Comparison of ENCODE assay signal across 1 cellular context in the genomic region with DNA sequence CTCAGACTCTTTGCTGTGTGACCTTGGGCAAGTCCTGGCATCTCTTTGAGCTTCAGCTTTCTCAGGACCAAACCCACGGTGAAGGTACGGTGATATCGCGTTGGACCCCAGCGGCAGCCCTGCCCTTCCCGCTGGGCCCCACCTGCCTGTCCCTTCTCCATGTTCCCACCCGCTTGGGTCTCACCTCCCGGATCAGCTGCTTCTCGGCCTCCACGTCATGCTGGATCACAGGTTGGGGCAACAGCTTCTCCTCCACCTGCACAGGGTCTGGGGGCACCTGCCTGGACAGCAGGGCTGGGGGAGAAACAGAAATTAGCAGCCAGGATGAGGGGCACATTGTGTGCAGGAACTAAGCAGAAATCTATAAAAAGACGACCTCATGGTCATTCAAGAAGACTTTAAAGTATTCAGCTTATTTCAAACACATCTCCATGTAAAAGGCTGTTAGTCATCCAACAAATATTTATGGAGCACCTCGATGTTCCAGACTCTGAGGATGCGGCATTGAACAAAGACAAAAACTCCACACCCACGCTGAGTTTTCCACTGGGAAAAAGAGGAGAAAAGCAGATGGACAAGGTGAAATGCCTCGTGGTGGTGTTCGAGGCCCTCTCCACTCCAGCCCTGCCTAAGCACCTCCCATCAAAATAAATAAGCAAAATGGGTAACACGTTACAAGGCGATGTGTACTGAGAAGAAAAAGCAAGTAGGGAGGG.
TF ChIP-seq lines count a peak whose summit lies in the region.

No MANE protein-coding gene starts in this region.

TF ChIP-seq in HepG2, 621 proteins besides CTCF, POLR2A, EP300 and RAD21:
- TF ChIP-seq, protein P1, sequence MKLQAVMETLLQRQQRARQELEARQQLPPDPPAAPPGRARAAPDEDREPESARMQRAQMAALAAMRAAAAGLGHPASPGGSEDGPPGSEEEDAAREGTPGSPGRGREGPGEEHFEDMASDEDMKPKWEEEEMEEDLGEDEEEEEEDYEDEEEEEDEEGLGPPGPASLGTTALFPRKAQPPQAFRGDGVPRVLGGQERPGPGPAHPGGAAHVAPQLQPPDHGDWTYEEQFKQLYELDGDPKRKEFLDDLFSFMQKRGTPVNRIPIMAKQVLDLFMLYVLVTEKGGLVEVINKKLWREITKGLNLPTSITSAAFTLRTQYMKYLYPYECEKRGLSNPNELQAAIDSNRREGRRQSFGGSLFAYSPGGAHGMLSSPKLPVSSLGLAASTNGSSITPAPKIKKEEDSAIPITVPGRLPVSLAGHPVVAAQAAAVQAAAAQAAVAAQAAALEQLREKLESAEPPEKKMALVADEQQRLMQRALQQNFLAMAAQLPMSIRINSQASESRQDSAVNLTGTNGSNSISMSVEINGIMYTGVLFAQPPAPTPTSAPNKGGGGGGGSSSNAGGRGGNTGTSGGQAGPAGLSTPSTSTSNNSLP (IDR thresholded peaks at IDR 0.05; ENCODE audit: low read depth, low read length): no peak
- TF ChIP-seq FOSL2 (CRISPR knock-in tag; IDR thresholded peaks at IDR 0.05) (0 out of 2 replicates have a peak, but pooled peaks have one; percentile 20), ZNF12 (CRISPR knock-in tag; IDR thresholded peaks at IDR 0.05) (no peak), CCAR2 (optimal IDR thresholded peaks at IDR 0.05; ENCODE audit: low read depth, low read length) (no peak), ZNF17 (CRISPR knock-in tag; IDR thresholded peaks at IDR 0.05) (no peak)
- TF ChIP-seq, protein P2, sequence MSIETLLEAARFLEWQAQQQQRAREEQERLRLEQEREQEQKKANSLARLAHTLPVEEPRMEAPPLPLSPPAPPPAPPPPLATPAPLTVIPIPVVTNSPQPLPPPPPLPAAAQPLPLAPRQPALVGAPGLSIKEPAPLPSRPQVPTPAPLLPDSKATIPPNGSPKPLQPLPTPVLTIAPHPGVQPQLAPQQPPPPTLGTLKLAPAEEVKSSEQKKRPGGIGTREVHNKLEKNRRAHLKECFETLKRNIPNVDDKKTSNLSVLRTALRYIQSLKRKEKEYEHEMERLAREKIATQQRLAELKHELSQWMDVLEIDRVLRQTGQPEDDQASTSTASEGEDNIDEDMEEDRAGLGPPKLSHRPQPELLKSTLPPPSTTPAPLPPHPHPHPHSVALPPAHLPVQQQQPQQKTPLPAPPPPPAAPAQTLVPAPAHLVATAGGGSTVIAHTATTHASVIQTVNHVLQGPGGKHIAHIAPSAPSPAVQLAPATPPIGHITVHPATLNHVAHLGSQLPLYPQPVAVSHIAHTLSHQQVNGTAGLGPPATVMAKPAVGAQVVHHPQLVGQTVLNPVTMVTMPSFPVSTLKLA (IDR thresholded peaks at IDR 0.05): peak; percentile 77
- TF ChIP-seq, protein P3, sequence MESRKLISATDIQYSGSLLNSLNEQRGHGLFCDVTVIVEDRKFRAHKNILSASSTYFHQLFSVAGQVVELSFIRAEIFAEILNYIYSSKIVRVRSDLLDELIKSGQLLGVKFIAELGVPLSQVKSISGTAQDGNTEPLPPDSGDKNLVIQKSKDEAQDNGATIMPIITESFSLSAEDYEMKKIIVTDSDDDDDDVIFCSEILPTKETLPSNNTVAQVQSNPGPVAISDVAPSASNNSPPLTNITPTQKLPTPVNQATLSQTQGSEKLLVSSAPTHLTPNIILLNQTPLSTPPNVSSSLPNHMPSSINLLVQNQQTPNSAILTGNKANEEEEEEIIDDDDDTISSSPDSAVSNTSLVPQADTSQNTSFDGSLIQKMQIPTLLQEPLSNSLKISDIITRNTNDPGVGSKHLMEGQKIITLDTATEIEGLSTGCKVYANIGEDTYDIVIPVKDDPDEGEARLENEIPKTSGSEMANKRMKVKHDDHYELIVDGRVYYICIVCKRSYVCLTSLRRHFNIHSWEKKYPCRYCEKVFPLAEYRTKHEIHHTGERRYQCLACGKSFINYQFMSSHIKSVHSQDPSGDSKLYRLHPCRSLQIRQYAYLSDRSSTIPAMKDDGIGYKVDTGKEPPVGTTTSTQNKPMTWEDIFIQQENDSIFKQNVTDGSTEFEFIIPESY (CRISPR knock-in tag; IDR thresholded peaks at IDR 0.05): peak; percentile 44; the same call in 1 of the 2 replicates
